In genomic region chr19:698529-698928, GRCh38 we compare ENCODE assay signal across 11 cellular contexts. TPM values are rescaled to one million over a fixed set of nuclear protein-coding genes. Genes with fewer than 3 reads are reported as not detected.
"Had no signal": no experiment of that assay in that cellular context is flagged by ENCODE, and none has a peak within 500 bp of the region (broad histone marks: within the 10 kb centered on the region; RNA-seq: fewer than 3 reads in every experiment).

No MANE protein-coding gene starts in this region.

RNA-seq across cellular contexts. Expression of gene PRSS57, which starts 3.3 kb away (rescaled TPM):
- total RNA-seq: OCI-LY7, PC-3, PC-9, Peyer's patch, Right ventricle myocardium inferior, Right ventricle myocardium superior, RPMI7951, SJCRH30, SJSA1, SK-MEL-5 had no signal
- polyA plus RNA-seq: SK-N-SH had no signal

RNA-seq across cellular contexts. Expression of gene PALM, which starts 10.2 kb away (rescaled TPM):
- total RNA-seq: RPMI7951, SJSA1 had no signal

RNA-seq across cellular contexts. Expression of gene MISP, which starts 52.4 kb away (rescaled TPM):
- total RNA-seq: Right ventricle myocardium inferior, Right ventricle myocardium superior, RPMI7951, SK-MEL-5 had no signal
